ENCODE assay signal across 1 cellular context in the genomic region with DNA sequence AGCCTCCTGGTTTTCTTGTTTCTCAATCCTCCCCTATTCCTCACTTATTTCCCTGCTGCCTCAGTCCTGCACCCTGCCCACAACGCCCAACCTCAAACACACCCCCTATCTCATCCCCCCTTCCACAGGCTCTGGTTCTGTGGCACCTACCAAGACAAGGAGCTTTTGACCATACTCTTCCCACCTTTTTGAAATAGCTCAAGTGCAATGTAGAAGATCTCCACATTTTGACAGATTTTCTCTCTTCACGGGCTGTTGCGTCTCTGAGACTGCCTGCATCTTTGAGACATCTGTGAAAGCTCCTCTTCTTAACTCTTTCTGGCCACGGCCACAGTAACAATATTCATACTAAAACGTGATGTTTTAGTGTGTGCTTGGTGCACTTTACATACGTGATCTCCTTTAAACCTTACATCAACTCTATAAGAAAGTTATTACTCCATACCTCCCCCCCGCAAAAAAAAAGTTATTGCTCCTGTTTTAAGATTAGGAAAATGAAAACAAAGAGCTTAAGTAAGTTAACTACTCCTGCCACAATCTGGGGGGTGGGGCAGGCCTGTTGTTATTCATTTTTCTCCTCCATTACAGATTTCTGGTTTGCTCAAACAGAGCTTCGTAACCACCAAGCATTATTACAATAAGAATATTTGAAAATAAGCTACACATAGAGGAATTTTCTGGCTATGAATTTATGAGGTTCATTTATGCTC.
A peak's percentile ranks its signal among the peaks of the same experiment; 100 is the strongest.
TF ChIP-seq lines count a peak whose summit lies in the region.

No MANE protein-coding gene starts in this region.

TF ChIP-seq in HEK293, 187 proteins besides CTCF, POLR2A, EP300 and RAD21 (continued from another document and continues in another):
- TF ChIP-seq, protein P1, sequence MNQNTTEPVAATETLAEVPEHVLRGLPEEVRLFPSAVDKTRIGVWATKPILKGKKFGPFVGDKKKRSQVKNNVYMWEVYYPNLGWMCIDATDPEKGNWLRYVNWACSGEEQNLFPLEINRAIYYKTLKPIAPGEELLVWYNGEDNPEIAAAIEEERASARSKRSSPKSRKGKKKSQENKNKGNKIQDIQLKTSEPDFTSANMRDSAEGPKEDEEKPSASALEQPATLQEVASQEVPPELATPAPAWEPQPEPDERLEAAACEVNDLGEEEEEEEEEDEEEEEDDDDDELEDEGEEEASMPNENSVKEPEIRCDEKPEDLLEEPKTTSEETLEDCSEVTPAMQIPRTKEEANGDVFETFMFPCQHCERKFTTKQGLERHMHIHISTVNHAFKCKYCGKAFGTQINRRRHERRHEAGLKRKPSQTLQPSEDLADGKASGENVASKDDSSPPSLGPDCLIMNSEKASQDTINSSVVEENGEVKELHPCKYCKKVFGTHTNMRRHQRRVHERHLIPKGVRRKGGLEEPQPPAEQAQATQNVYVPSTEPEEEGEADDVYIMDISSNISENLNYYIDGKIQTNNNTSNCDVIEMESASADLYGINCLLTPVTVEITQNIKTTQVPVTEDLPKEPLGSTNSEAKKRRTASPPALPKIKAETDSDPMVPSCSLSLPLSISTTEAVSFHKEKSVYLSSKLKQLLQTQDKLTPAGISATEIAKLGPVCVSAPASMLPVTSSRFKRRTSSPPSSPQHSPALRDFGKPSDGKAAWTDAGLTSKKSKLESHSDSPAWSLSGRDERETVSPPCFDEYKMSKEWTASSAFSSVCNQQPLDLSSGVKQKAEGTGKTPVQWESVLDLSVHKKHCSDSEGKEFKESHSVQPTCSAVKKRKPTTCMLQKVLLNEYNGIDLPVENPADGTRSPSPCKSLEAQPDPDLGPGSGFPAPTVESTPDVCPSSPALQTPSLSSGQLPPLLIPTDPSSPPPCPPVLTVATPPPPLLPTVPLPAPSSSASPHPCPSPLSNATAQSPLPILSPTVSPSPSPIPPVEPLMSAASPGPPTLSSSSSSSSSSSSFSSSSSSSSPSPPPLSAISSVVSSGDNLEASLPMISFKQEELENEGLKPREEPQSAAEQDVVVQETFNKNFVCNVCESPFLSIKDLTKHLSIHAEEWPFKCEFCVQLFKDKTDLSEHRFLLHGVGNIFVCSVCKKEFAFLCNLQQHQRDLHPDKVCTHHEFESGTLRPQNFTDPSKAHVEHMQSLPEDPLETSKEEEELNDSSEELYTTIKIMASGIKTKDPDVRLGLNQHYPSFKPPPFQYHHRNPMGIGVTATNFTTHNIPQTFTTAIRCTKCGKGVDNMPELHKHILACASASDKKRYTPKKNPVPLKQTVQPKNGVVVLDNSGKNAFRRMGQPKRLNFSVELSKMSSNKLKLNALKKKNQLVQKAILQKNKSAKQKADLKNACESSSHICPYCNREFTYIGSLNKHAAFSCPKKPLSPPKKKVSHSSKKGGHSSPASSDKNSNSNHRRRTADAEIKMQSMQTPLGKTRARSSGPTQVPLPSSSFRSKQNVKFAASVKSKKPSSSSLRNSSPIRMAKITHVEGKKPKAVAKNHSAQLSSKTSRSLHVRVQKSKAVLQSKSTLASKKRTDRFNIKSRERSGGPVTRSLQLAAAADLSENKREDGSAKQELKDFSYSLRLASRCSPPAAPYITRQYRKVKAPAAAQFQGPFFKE (tag by site-specific recombination; IDR thresholded peaks at IDR 0.05; ENCODE audit: borderline replicate concordance): no peak
- peak; percentile 75 for TF ChIP-seq KLF9 (tag by site-specific recombination; IDR thresholded peaks at IDR 0.05; ENCODE audit: low read depth)
- TF ChIP-seq ZSCAN16 (tag by site-specific recombination; IDR thresholded peaks at IDR 0.05): no peak
- peak; percentile 17; the same call in 1 of the 2 replicates for TF ChIP-seq KLF1 (tag by site-specific recombination; IDR thresholded peaks at IDR 0.05)
- TF ChIP-seq ZNF366 (tag by site-specific recombination; conservative IDR thresholded peaks at IDR 0.05): peak; percentile 80
- TF ChIP-seq KLF8 (tag by site-specific recombination; IDR thresholded peaks at IDR 0.05): peak; percentile 49
- no peak for TF ChIP-seq ZSCAN23 (tag by site-specific recombination; IDR thresholded peaks at IDR 0.05)
- peak; percentile 50 for TF ChIP-seq SCRT2 (tag by site-specific recombination; IDR thresholded peaks at IDR 0.05)
- TF ChIP-seq ZNF580 (tag by site-specific recombination; IDR thresholded peaks at IDR 0.05): no peak
- no peak for TF ChIP-seq HIC1 (tag by site-specific recombination; IDR thresholded peaks at IDR 0.05)
- TF ChIP-seq GLI4 (tag by site-specific recombination; IDR thresholded peaks at IDR 0.05): no peak
- TF ChIP-seq ZNF24 (tag by site-specific recombination; IDR thresholded peaks at IDR 0.05): peak; percentile 23; the same call in 1 of the 2 replicates
- TF ChIP-seq, protein P2, sequence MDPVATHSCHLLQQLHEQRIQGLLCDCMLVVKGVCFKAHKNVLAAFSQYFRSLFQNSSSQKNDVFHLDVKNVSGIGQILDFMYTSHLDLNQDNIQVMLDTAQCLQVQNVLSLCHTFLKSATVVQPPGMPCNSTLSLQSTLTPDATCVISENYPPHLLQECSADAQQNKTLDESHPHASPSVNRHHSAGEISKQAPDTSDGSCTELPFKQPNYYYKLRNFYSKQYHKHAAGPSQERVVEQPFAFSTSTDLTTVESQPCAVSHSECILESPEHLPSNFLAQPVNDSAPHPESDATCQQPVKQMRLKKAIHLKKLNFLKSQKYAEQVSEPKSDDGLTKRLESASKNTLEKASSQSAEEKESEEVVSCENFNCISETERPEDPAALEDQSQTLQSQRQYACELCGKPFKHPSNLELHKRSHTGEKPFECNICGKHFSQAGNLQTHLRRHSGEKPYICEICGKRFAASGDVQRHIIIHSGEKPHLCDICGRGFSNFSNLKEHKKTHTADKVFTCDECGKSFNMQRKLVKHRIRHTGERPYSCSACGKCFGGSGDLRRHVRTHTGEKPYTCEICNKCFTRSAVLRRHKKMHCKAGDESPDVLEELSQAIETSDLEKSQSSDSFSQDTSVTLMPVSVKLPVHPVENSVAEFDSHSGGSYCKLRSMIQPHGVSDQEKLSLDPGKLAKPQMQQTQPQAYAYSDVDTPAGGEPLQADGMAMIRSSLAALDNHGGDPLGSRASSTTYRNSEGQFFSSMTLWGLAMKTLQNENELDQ (tag by site-specific recombination; IDR thresholded peaks at IDR 0.05; ENCODE audit: low read depth): no peak
- peak; percentile 84 for TF ChIP-seq ZNF335 (tag by site-specific recombination; conservative IDR thresholded peaks at IDR 0.05)
- TF ChIP-seq ZNF510 (tag by site-specific recombination; IDR thresholded peaks at IDR 0.05; ENCODE audit: insufficient replicate concordance): no peak
- peak; percentile 87 for TF ChIP-seq ZBTB17 (tag by site-specific recombination; IDR thresholded peaks at IDR 0.05)
- TF ChIP-seq PRDM10 (tag by site-specific recombination; IDR thresholded peaks at IDR 0.05): peak; percentile 97
- TF ChIP-seq, protein P3, sequence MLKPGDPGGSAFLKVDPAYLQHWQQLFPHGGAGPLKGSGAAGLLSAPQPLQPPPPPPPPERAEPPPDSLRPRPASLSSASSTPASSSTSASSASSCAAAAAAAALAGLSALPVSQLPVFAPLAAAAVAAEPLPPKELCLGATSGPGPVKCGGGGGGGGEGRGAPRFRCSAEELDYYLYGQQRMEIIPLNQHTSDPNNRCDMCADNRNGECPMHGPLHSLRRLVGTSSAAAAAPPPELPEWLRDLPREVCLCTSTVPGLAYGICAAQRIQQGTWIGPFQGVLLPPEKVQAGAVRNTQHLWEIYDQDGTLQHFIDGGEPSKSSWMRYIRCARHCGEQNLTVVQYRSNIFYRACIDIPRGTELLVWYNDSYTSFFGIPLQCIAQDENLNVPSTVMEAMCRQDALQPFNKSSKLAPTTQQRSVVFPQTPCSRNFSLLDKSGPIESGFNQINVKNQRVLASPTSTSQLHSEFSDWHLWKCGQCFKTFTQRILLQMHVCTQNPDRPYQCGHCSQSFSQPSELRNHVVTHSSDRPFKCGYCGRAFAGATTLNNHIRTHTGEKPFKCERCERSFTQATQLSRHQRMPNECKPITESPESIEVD (tag by site-specific recombination; IDR thresholded peaks at IDR 0.05): peak; percentile 68
- TF ChIP-seq YY1 (tag by site-specific recombination; IDR thresholded peaks at IDR 0.05): no peak
- TF ChIP-seq ZNF76 (tag by site-specific recombination; IDR thresholded peaks at IDR 0.05; ENCODE audit: borderline replicate concordance, low read depth): peak; percentile 84
- 0 out of 2 replicates have a peak, but pooled peaks have one; percentile 11 for TF ChIP-seq WT1 (tag by site-specific recombination; IDR thresholded peaks at IDR 0.05)
- TF ChIP-seq SP2 (tag by site-specific recombination; IDR thresholded peaks at IDR 0.05): peak; percentile 29
- TF ChIP-seq, protein P4, sequence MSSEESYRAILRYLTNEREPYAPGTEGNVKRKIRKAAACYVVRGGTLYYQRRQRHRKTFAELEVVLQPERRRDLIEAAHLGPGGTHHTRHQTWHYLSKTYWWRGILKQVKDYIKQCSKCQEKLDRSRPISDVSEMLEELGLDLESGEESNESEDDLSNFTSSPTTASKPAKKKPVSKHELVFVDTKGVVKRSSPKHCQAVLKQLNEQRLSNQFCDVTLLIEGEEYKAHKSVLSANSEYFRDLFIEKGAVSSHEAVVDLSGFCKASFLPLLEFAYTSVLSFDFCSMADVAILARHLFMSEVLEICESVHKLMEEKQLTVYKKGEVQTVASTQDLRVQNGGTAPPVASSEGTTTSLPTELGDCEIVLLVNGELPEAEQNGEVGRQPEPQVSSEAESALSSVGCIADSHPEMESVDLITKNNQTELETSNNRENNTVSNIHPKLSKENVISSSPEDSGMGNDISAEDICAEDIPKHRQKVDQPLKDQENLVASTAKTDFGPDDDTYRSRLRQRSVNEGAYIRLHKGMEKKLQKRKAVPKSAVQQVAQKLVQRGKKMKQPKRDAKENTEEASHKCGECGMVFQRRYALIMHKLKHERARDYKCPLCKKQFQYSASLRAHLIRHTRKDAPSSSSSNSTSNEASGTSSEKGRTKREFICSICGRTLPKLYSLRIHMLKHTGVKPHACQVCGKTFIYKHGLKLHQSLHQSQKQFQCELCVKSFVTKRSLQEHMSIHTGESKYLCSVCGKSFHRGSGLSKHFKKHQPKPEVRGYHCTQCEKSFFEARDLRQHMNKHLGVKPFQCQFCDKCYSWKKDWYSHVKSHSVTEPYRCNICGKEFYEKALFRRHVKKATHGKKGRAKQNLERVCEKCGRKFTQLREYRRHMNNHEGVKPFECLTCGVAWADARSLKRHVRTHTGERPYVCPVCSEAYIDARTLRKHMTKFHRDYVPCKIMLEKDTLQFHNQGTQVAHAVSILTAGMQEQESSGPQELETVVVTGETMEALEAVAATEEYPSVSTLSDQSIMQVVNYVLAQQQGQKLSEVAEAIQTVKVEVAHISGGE (tag by site-specific recombination; conservative IDR thresholded peaks at IDR 0.05; ENCODE audit: low read depth): 0 out of 2 replicates have a peak, but pooled peaks have one; percentile 15
- TF ChIP-seq ZNF2 (tag by site-specific recombination; IDR thresholded peaks at IDR 0.05): peak; percentile 34; the same call in 1 of the 2 replicates
- 0 out of 2 replicates have a peak, but pooled peaks have one; percentile 14 for TF ChIP-seq ZBTB8A (tag by site-specific recombination; IDR thresholded peaks at IDR 0.05)
- 0 out of 2 replicates have a peak, but pooled peaks have one; percentile 19 for TF ChIP-seq OSR2 (tag by site-specific recombination; IDR thresholded peaks at IDR 0.05)
- peak; percentile 82 for TF ChIP-seq PATZ1 (tag by site-specific recombination; IDR thresholded peaks at IDR 0.05)
- TF ChIP-seq ZNF302 (tag by site-specific recombination; IDR thresholded peaks at IDR 0.05; ENCODE audit: low read depth): no peak
